ENCODE assay signal across 11 cellular contexts in the genomic region with DNA sequence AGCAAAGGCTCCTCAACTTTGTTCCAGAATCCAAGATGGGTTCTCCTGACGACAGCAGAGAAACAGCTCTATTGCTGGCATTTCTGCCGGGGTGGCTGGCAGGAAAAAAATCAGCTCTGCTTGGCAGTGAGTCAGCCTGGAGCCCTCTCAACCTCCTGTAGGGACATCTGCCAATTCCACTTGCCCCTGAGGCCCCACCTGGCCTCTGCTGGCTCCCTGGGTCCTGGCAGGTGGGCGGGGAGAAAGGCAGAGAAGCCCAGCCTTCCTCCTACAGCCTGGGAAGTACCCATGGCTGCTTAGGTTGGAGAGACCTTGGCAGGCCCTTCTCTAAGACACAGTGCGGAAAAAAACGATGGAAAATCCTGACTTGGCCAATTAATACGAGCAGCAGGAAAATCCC.
DNase-seq lines count a peak whose midpoint lies in the region; ATAC-seq, FAIRE-seq and TF ChIP-seq lines count a peak whose summit lies in the region.
"Had no signal": no experiment of that assay in that cellular context is flagged by ENCODE, and none has a peak within 500 bp of the region (broad histone marks: within the 10 kb centered on the region; RNA-seq: fewer than 3 reads in every experiment).

No MANE protein-coding gene starts in this region.

- dilution Hi-C loops in keratinocyte (cut with MboI; ENCODE audit: extremely low pct_ligation_motif_present, low sequenced_read_pairs): no loop called here

- H3K4me1 ChIP-seq in keratinocyte (ENCODE audit: control insufficient read depth, extremely low read depth, insufficient read depth, low read length): peaks cover 4% of the 10 kb centered on the region

- H3K9me1 ChIP-seq in keratinocyte (ENCODE audit: control insufficient read depth, extremely low read depth, insufficient read depth, low read length): no peaks in the 10 kb centered on the region

- H3K4me2 ChIP-seq in keratinocyte (ENCODE audit: control insufficient read depth, extremely low read depth, insufficient read depth, low read depth, low read length): peak overlapping the region; percentile 0

- no TSS peak for BruUV-seq in Calu3 (replicated peaks; lab: Mats Ljungman, UMichigan)

- intact Hi-C loops in Calu3 (cut with micrococcal nuclease; ENCODE audit: unreplicated experiment): no loop called here

- ATAC-seq in HG03571 (IDR thresholded peaks at IDR 0.05; ENCODE audit: unreplicated experiment): no peak
- no peak for ATAC-seq in HG03025 (IDR thresholded peaks at IDR 0.05; ENCODE audit: low FRiP score, unreplicated experiment)
- no peak for ATAC-seq in GM18498 (IDR thresholded peaks at IDR 0.05; ENCODE audit: unreplicated experiment)

- H3K27ac Mint-ChIP-seq in Calu3 (ENCODE audit: unreplicated experiment): no peak overlapping the region

- H3K4me3 Mint-ChIP-seq in Calu3 (ENCODE audit: low read depth, unreplicated experiment): no peak overlapping the region

- CTCF ChIA-PET in Calu3 (lab: Charles Lee): interaction anchor here (0.6 to 0.7 kb wide), 3 partner anchors 25 to 673 kb away, joined by 3 to 9 read pairs (median 3); no protein-coding TSS in a partner anchor

- H3K27me3 ChIP-seq in keratinocyte (ENCODE audit: control insufficient read depth, extremely low read depth, insufficient read depth, low read length): peaks cover 16% of the 10 kb centered on the region

- H4K20me1 ChIP-seq in keratinocyte (ENCODE audit: control insufficient read depth, extremely low read depth, insufficient read depth, low read length): no peaks in the 10 kb centered on the region

- H3K4me1 Mint-ChIP-seq in Calu3 (ENCODE audit: low read depth, unreplicated experiment): no peaks in the 10 kb centered on the region

- H3K36me3 Mint-ChIP-seq in Calu3 (ENCODE audit: insufficient read depth, unreplicated experiment): no peaks in the 10 kb centered on the region

- no peaks in the 10 kb centered on the region for H3K79me2 ChIP-seq in keratinocyte (ENCODE audit: control insufficient read depth, insufficient read depth, low read length)

- no peak overlapping the region for H3K9ac ChIP-seq in keratinocyte (ENCODE audit: control insufficient read depth, extremely low read depth, insufficient read depth, low read length)

- no peak overlapping the region for H3K4me3 ChIP-seq in keratinocyte (ENCODE audit: control insufficient read depth in 2 of 3, extremely low read depth in 1 of 3, insufficient read depth in 2 of 3, low read depth in 1 of 3, low read length in 3 of 3)

- no peak for TF ChIP-seq CTCF in Calu3 (IDR thresholded peaks at IDR 0.05; ENCODE audit: unreplicated experiment)
- TF ChIP-seq CTCF in keratinocyte (optimal IDR thresholded peaks at IDR 0.05 in 1 of 3, IDR thresholded peaks at IDR 0.05 in 1 of 3, conservative IDR thresholded peaks at IDR 0.05 in 1 of 3; ENCODE audit: extremely low read depth in 1 of 3, insufficient read depth in 2 of 3, low read length in 3 of 3): no peak

- H2AFZ ChIP-seq in keratinocyte (ENCODE audit: control insufficient read depth, low read length): no peak overlapping the region

- H3K27ac ChIP-seq in keratinocyte (ENCODE audit: control insufficient read depth, insufficient read depth, low read length): no peak overlapping the region

- peak; percentile 80 for FAIRE-seq in keratinocyte (lab: Jason Lieb, UNC)

- H3K9me3 Mint-ChIP-seq in Calu3 (ENCODE audit: low read depth, unreplicated experiment): no peaks in the 10 kb centered on the region

- peaks cover 25% of the 10 kb centered on the region for H3K27me3 Mint-ChIP-seq in Calu3 (ENCODE audit: unreplicated experiment)

- H3K36me3 ChIP-seq in keratinocyte (ENCODE audit: control insufficient read depth in 2 of 2, extremely low read depth in 1 of 2, insufficient read depth in 2 of 2, low read length in 2 of 2): no peaks in the 10 kb centered on the region

- peak; percentile 65 for DNase-seq in Calu3
- DNase-seq in NCI-H128 (lab: John Stamatoyannopoulos, UW; ENCODE audit: unreplicated experiment): peak; percentile 3
- peak; percentile 30 for DNase-seq in RPMI7951 (ENCODE audit: low read depth)
- DNase-seq in keratinocyte (ENCODE audit: low read depth, low spot score): no peak
- no peak for DNase-seq in nucleus accumbens (lab: John Stamatoyannopoulos, UW)
- DNase-seq: cerebellar nuclear complex; NCI-H1436 treated with DMSO at 0.1 percent for 48 hours; stimulated activated CD4-positive, alpha-beta T cell treated with anti-CD3 and anti-CD28 coated beads, Interleukin-15, amount 100 ng/mL, for 24 hours had no signal

- no peaks in the 10 kb centered on the region for H3K9me3 ChIP-seq in keratinocyte (ENCODE audit: control insufficient read depth, low read depth, low read length)

Comparison
In these comparisons a context has a peak if more than half of its experiments do, and no peak if none do; other contexts are left out.
1. DNase-seq: peak in Calu3 (single experiment), NCI-H128 (single experiment) and RPMI7951 (single experiment); none in keratinocyte (single experiment) and nucleus accumbens (0 of 56).